ENCODE assay signal across 16 cellular contexts in the genomic region with DNA sequence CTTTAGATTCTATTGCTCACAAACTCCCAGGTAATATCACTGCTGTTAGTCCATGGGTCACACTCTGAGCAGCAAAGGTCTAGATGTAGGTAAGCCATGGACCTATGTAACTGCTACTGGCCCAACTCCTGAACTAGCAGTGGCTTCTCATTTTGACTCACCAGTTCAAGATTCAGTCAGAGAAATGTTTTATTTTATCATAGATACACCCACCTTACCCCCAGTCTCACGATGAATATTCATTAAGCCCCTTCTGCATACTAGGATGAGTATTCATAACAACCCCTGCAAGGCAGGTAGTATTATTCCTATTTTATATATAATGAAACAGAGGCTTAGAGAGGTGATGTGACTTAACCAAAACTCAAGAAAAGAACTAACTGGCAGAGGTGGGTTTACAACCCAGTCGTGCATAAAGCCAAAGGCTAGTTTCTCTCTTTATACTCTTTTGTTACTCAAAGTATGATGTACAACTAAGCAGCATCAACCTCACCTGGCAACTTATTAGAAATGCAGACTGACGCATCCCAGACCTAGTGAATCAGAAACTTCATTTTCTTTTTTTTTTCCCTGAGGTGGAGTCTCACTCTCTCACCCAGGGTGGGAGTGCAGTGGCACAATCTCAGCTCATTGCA.
DNase-seq lines count a peak whose midpoint lies in the region; ATAC-seq and TF ChIP-seq lines count a peak whose summit lies in the region.
"Had no signal": no experiment of that assay in that cellular context is flagged by ENCODE, and none has a peak within 500 bp of the region (broad histone marks: within the 10 kb centered on the region; RNA-seq: fewer than 3 reads in every experiment).

No MANE protein-coding gene starts in this region.

- WGBS in right lobe of liver (ENCODE audit: insufficient coverage, low coverage, low lambda C conversion rate, missing lambda C conversion rate): 82% methylated on average over 3 of the region's 3 CpGs
- WGBS in heart left ventricle, 4 donors: 77 to 84% (median 81%) methylated on average over 3 of the region's 3 CpGs

- TF ChIP-seq CTCF in right lobe of liver (IDR thresholded peaks at IDR 0.05): no peak
- TF ChIP-seq CTCF in heart left ventricle (IDR thresholded peaks at IDR 0.05): no peak

- H3K27me3 ChIP-seq in right lobe of liver (no peaks in the 10 kb centered on the region), heart left ventricle (no peaks in the 10 kb centered on the region)

- no peaks in the 10 kb centered on the region for H3K9me3 ChIP-seq in right lobe of liver
- no peaks in the 10 kb centered on the region for H3K9me3 ChIP-seq in heart left ventricle
- H3K9me3 ChIP-seq: prostate gland had no signal

- ATAC-seq in GM18907 (IDR thresholded peaks at IDR 0.05; ENCODE audit: unreplicated experiment): peak; percentile 81
- ATAC-seq in GM21717 (IDR thresholded peaks at IDR 0.05; ENCODE audit: unreplicated experiment): peak; percentile 77
- peak; percentile 62 for ATAC-seq in HG03066 (IDR thresholded peaks at IDR 0.05; ENCODE audit: low read depth, unreplicated experiment)
- no peak for ATAC-seq in right lobe of liver
- ATAC-seq in Right ventricle myocardium superior (ENCODE audit: poor library complexity): no peak
- ATAC-seq in heart left ventricle: no peak

- H3K27ac ChIP-seq in right lobe of liver: peak overlapping the region in 2 of 3 donors; percentile 33 to 64
- no peak overlapping the region for H3K27ac ChIP-seq in heart left ventricle
- H3K27ac ChIP-seq: prostate gland, RWPE1 had no signal

- H3K4me1 ChIP-seq in right lobe of liver (peaks cover 0 to 58% (median 13%) of the 10 kb centered on the region in 4 donors), heart left ventricle (peaks cover 0 to 6% (median 0%) of the 10 kb centered on the region in 12 donors)
- H3K4me1 ChIP-seq: prostate gland had no signal

- DNase-seq in right lobe of liver (no peak), RKO (ENCODE audit: low spot score) (no peak), Right ventricle myocardium superior (no peak), heart left ventricle (no peak), foreskin melanocyte (no peak)
- DNase-seq: activated CD4-positive, alpha-beta T cell treated with anti-CD3 and anti-CD28 coated beads for 4 hours; activated T-cell treated with anti-CD3 and anti-CD28 coated beads, Interleukin-2, amount 50 U/mL, for 24 hours; head of caudate nucleus; kidney glomerular epithelial cell; NCI-H1930; NCI-H526 treated with DMSO at 0.1 percent for 48 hours had no signal

- TF ChIP-seq POLR2A in right lobe of liver (IDR thresholded peaks at IDR 0.05) (no peak), heart left ventricle (IDR thresholded peaks at IDR 0.05) (no peak)

- H3K36me3 ChIP-seq in right lobe of liver (no peaks in the 10 kb centered on the region), heart left ventricle (no peaks in the 10 kb centered on the region)
- H3K36me3 ChIP-seq: prostate gland had no signal

- intact Hi-C loops in right lobe of liver (cut with DNase I): no loop called here
- intact Hi-C loops in Right ventricle myocardium superior (cut with DNase I): no loop called here
- intact Hi-C loops in heart left ventricle (cut with DNase I): loop anchor here in 1 of 10 donors (10.0 kb wide), 1 partner anchor 59 kb away; no protein-coding TSS in a partner anchor

- no peak overlapping the region for H3K4me3 ChIP-seq in right lobe of liver
- H3K4me3 ChIP-seq in heart left ventricle: no peak overlapping the region
- H3K4me3 ChIP-seq: prostate gland had no signal

Comparison
In these comparisons a context has a peak if more than half of its experiments do, and no peak if none do; other contexts are left out.
1. ATAC-seq: peak in GM18907 (single experiment), GM21717 (single experiment) and HG03066 (single experiment); none in right lobe of liver (0 of 4), Right ventricle myocardium superior (single experiment) and heart left ventricle (0 of 4).
2. H3K27ac ChIP-seq: peak in right lobe of liver (2 of 3); none in heart left ventricle (0 of 12).